1 cellular context compared by ENCODE assay signal in genomic region chr14:83887871-83888270, GRCh38.
TF ChIP-seq lines count a peak whose summit lies in the region.

No MANE protein-coding gene starts in this region.

TF ChIP-seq in GM23338, 12 proteins besides CTCF, POLR2A, EP300 and RAD21 (continued from another document):
- TF ChIP-seq, protein P1, sequence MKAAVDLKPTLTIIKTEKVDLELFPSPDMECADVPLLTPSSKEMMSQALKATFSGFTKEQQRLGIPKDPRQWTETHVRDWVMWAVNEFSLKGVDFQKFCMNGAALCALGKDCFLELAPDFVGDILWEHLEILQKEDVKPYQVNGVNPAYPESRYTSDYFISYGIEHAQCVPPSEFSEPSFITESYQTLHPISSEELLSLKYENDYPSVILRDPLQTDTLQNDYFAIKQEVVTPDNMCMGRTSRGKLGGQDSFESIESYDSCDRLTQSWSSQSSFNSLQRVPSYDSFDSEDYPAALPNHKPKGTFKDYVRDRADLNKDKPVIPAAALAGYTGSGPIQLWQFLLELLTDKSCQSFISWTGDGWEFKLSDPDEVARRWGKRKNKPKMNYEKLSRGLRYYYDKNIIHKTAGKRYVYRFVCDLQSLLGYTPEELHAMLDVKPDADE (IDR thresholded peaks at IDR 0.05): no peak
TF ChIP-seq in GM23338: peak in this region for 0.
